1 cellular context compared by ENCODE assay signal in genomic region chr14:75295491-75296338, GRCh38.
TF ChIP-seq lines count a peak whose summit lies in the region.

No MANE protein-coding gene starts in this region.

TF ChIP-seq in K562, 482 proteins besides CTCF, POLR2A, EP300 and RAD21 (continued from another document and continues in another):
- peak; percentile 61 for TF ChIP-seq ZFP36 (IDR thresholded peaks at IDR 0.05; ENCODE audit: low read depth, low read length, partially characterized antibody)
- TF ChIP-seq NELFE (IDR thresholded peaks at IDR 0.05; ENCODE audit: insufficient read depth, insufficient read length) = no peak
- no peak for TF ChIP-seq RCOR1 (IDR thresholded peaks at IDR 0.05; ENCODE audit: borderline replicate concordance in 1 of 2, low read depth in 2 of 2, low read length in 2 of 2)
- no peak for TF ChIP-seq NFYB (IDR thresholded peaks at IDR 0.05; ENCODE audit: extremely low read depth, insufficient read length)
- TF ChIP-seq EHMT2 (IDR thresholded peaks at IDR 0.05) = no peak
- TF ChIP-seq CC2D1A (IDR thresholded peaks at IDR 0.05) = peak; percentile 85
- TF ChIP-seq HMBOX1 (IDR thresholded peaks at IDR 0.05) = no peak
- TF ChIP-seq GATAD2A (IDR thresholded peaks at IDR 0.05) = no peak
- TF ChIP-seq ZC3H8 (IDR thresholded peaks at IDR 0.05) = no peak
- 0 out of 4 replicates have a peak, but pooled peaks of 1 of the 2 experiments have one; percentile 17 for TF ChIP-seq FOXK2 (conservative IDR thresholded peaks at IDR 0.05 in 1 of 2, IDR thresholded peaks at IDR 0.05 in 1 of 2; ENCODE audit: low read depth in 2 of 2)
- peak; percentile 16; the same call in 1 of the 2 replicates for TF ChIP-seq JUND (IDR thresholded peaks at IDR 0.05; ENCODE audit: borderline replicate concordance, low read depth, low read length)
- no peak for TF ChIP-seq JUND (tag; IDR thresholded peaks at IDR 0.05; ENCODE audit: borderline replicate concordance, low read depth, low read length)
- TF ChIP-seq KLF6 (CRISPR knock-in tag; IDR thresholded peaks at IDR 0.05; ENCODE audit: borderline replicate concordance) = no peak
- TF ChIP-seq ZBED1 (IDR thresholded peaks at IDR 0.05) = no peak
- peak in 1 of 2 experiments; percentile 5; a peak in 1 of 4 replicates for TF ChIP-seq KDM1A (IDR thresholded peaks at IDR 0.05)
- no peak for TF ChIP-seq TFAM (CRISPR knock-in tag; conservative IDR thresholded peaks at IDR 0.05)
- TF ChIP-seq RBM34 (IDR thresholded peaks at IDR 0.05; ENCODE audit: borderline replicate concordance, insufficient read depth, low read length) = no peak
- no peak for TF ChIP-seq EZH2 (IDR thresholded peaks at IDR 0.05; ENCODE audit: borderline replicate concordance, low read depth, low read length)
- no peak for TF ChIP-seq NRF1 (conservative IDR thresholded peaks at IDR 0.05 in 1 of 2, IDR thresholded peaks at IDR 0.05 in 1 of 2)
- TF ChIP-seq ELF1 (tag; IDR thresholded peaks at IDR 0.05) = peak; percentile 34; the same call in 1 of the 2 replicates
- TF ChIP-seq U2AF2 (optimal IDR thresholded peaks at IDR 0.05; ENCODE audit: low read depth, low read length) = no peak
- TF ChIP-seq TARDBP (IDR thresholded peaks at IDR 0.05) = no peak
- TF ChIP-seq MBD2 (IDR thresholded peaks at IDR 0.05; ENCODE audit: borderline replicate concordance, low read depth) = no peak
- no peak for TF ChIP-seq FOXA3 (CRISPR knock-in tag; conservative IDR thresholded peaks at IDR 0.05 in 1 of 2, IDR thresholded peaks at IDR 0.05 in 1 of 2)
- TF ChIP-seq FOXM1 (IDR thresholded peaks at IDR 0.05; ENCODE audit: low read depth) = no peak
- TF ChIP-seq FOXM1 (CRISPR knock-in tag; IDR thresholded peaks at IDR 0.05; ENCODE audit: low read depth) = 0 out of 2 replicates have a peak, but pooled peaks have one; percentile 40
- TF ChIP-seq E2F6 (IDR thresholded peaks at IDR 0.05; ENCODE audit: borderline replicate concordance in 1 of 2, extremely low read depth in 1 of 2, insufficient read depth in 1 of 2, insufficient read length in 1 of 2, low read depth in 1 of 2, low read length in 1 of 2, poor library complexity in 1 of 2, severe bottlenecking in 1 of 2) = peak in 1 of 2 experiments; percentile 28
- TF ChIP-seq DLX4 (CRISPR knock-in tag; IDR thresholded peaks at IDR 0.05) = no peak
- no peak for TF ChIP-seq ATF7 (IDR thresholded peaks at IDR 0.05)
- TF ChIP-seq NCOR1 (IDR thresholded peaks at IDR 0.05) = 0 out of 2 replicates have a peak, but pooled peaks have one; percentile 5
- TF ChIP-seq ESRRA (IDR thresholded peaks at IDR 0.05; ENCODE audit: borderline replicate concordance, low read depth) = 0 out of 2 replicates have a peak, but pooled peaks have one; percentile 50
- no peak for TF ChIP-seq NR4A1 (CRISPR knock-in tag; IDR thresholded peaks at IDR 0.05)
- TF ChIP-seq NR4A1 (tag; IDR thresholded peaks at IDR 0.05) = no peak
- TF ChIP-seq TGIF2 (CRISPR knock-in tag; IDR thresholded peaks at IDR 0.05) = no peak
- 0 out of 2 replicates have a peak, but pooled peaks have one; percentile 63 for TF ChIP-seq NR1H2 (CRISPR knock-in tag; IDR thresholded peaks at IDR 0.05)
- no peak for TF ChIP-seq ZNF766 (CRISPR knock-in tag; conservative IDR thresholded peaks at IDR 0.05)
- TF ChIP-seq GABPB1 (CRISPR knock-in tag; IDR thresholded peaks at IDR 0.05) = no peak
- no peak for TF ChIP-seq ILF3 (IDR thresholded peaks at IDR 0.05; ENCODE audit: borderline replicate concordance)
- TF ChIP-seq ZNF76 (CRISPR knock-in tag; IDR thresholded peaks at IDR 0.05; ENCODE audit: borderline replicate concordance) = no peak
- no peak for TF ChIP-seq CHD4 (IDR thresholded peaks at IDR 0.05; ENCODE audit: insufficient read depth, insufficient replicate concordance, low read depth, low read length, poor library complexity, severe bottlenecking)
- TF ChIP-seq MCM7 (IDR thresholded peaks at IDR 0.05) = no peak
- no peak for TF ChIP-seq ZBTB34 (CRISPR knock-in tag; IDR thresholded peaks at IDR 0.05)
- no peak for TF ChIP-seq ZNF780A (CRISPR knock-in tag; IDR thresholded peaks at IDR 0.05)
- TF ChIP-seq BRF1 (IDR thresholded peaks at IDR 0.05; ENCODE audit: borderline replicate concordance, extremely low read depth, insufficient read length) = no peak
- no peak for TF ChIP-seq ZNF644 (tag; IDR thresholded peaks at IDR 0.05; ENCODE audit: low read depth)
- TF ChIP-seq ZNF174 (CRISPR knock-in tag; IDR thresholded peaks at IDR 0.05) = no peak
- TF ChIP-seq MYNN (IDR thresholded peaks at IDR 0.05) = no peak
- TF ChIP-seq MYNN (CRISPR knock-in tag; IDR thresholded peaks at IDR 0.05) = no peak
- TF ChIP-seq RNF2 (IDR thresholded peaks at IDR 0.05) = no peak
- TF ChIP-seq UBTF (IDR thresholded peaks at IDR 0.05; ENCODE audit: borderline replicate concordance in 1 of 2, low read depth in 2 of 2, low read length in 2 of 2) = no peak
- TF ChIP-seq MGA (IDR thresholded peaks at IDR 0.05) = peak; percentile 28; the same call in 1 of the 2 replicates
- no peak for TF ChIP-seq IRF2 (CRISPR knock-in tag; IDR thresholded peaks at IDR 0.05)
- TF ChIP-seq JUNB (CRISPR knock-in tag; conservative IDR thresholded peaks at IDR 0.05) = no peak
- TF ChIP-seq HNRNPLL (IDR thresholded peaks at IDR 0.05; ENCODE audit: low read depth, low read length, poor library complexity, severe bottlenecking) = no peak
- no peak for TF ChIP-seq ZFX (CRISPR knock-in tag; IDR thresholded peaks at IDR 0.05)
- no peak for TF ChIP-seq TEAD4 (IDR thresholded peaks at IDR 0.05; ENCODE audit: low read length)
- TF ChIP-seq TEAD4 (CRISPR knock-in tag; IDR thresholded peaks at IDR 0.05; ENCODE audit: borderline replicate concordance) = no peak
- no peak for TF ChIP-seq ADNP (tag; IDR thresholded peaks at IDR 0.05)
